In genomic region chr1:10398734-10399486, GRCh38 we compare ENCODE assay signal across 8 cellular contexts. TPM values are rescaled to one million over a fixed set of nuclear protein-coding genes. Genes with fewer than 3 reads are reported as not detected.
DNase-seq lines count a peak whose midpoint lies in the region; ATAC-seq and TF ChIP-seq lines count a peak whose summit lies in the region.

TSS of gene PGD (plus strand) at chr1:10399064. CDS start at chr1:10399118, 54 bp downstream.

- no peaks in the 10 kb centered on the region for H3K27me3 Mint-ChIP-seq in CD14-positive monocyte (ENCODE audit: low read depth in 3 of 3)
- no peaks in the 10 kb centered on the region for H3K27me3 Mint-ChIP-seq in activated CD4-positive, alpha-beta memory T cell treated with anti-CD3 and anti-CD28 coated beads for 36 hours

- TF ChIP-seq CTCF in CD14-positive monocyte (IDR thresholded peaks at IDR 0.05) (no peak), dorsolateral prefrontal cortex (IDR thresholded peaks at IDR 0.05 in 54 of 56, conservative IDR thresholded peaks at IDR 0.05 in 2 of 56; ENCODE audit: low read depth in 1 of 56, partially characterized antibody in 56 of 56) (peak in 35 of 56 donors; percentile 4 to 57 (median 28)), right lobe of liver (IDR thresholded peaks at IDR 0.05) (no peak)

- H3K27me3 ChIP-seq in dorsolateral prefrontal cortex (no peaks in the 10 kb centered on the region), right lobe of liver (no peaks in the 10 kb centered on the region)

- intact Hi-C loops in CD14-positive monocyte (cut with micrococcal nuclease) = loop anchor here in 1 of 2 donors (1.0 to 2.0 kb wide), 2 partner anchors 11 to 16 kb away; no protein-coding TSS in a partner anchor
- intact Hi-C loops in activated CD4-positive, alpha-beta memory T cell treated with anti-CD3 and anti-CD28 coated beads for 36 hours (cut with micrococcal nuclease) = loop anchor here (1.0 to 2.0 kb wide), 3 partner anchors 29 to 366 kb away; partner anchors contain the start of genes PEX14 and UBE4B
- intact Hi-C loops in dorsolateral prefrontal cortex (cut with DNase I) = loop anchor here (2.0 to 5.0 kb wide), 2 partner anchors 32 to 33 kb away; partner anchors contain the start of gene CENPS (in 2 of the 2)
- intact Hi-C loops in right lobe of liver (cut with DNase I) = no loop called here

- peaks cover 24 to 29% of the 10 kb centered on the region in 2 donors for H3K36me3 Mint-ChIP-seq in CD14-positive monocyte
- peaks cover 16% of the 10 kb centered on the region for H3K36me3 Mint-ChIP-seq in activated CD4-positive, alpha-beta memory T cell treated with anti-CD3 and anti-CD28 coated beads for 36 hours

- no peaks in the 10 kb centered on the region for H3K9me3 ChIP-seq in right lobe of liver

- H3K4me1 Mint-ChIP-seq in CD14-positive monocyte = peaks cover 38% of the 10 kb centered on the region
- H3K4me1 Mint-ChIP-seq in activated CD4-positive, alpha-beta memory T cell treated with anti-CD3 and anti-CD28 coated beads for 36 hours (ENCODE audit: low read depth) = peaks cover 25% of the 10 kb centered on the region

- peaks cover 0 to 22% (median 7%) of the 10 kb centered on the region in 4 donors for H3K36me3 ChIP-seq in right lobe of liver

- H3K4me3 ChIP-seq in dorsolateral prefrontal cortex = peak within 1 kb of the TSS; percentile 71 to 100 (median 94)
- H3K4me3 ChIP-seq in right lobe of liver = peak within 1 kb of the TSS; percentile 86 to 96 (median 96)

- CTCF ChIA-PET in activated CD4-positive, alpha-beta memory T cell treated with anti-CD3 and anti-CD28 coated beads for 36 hours (lab: Charles Lee) = interaction anchor here (0.7 to 1.8 kb wide), 5 partner anchors 11 to 188 kb away, joined by 3 to 5 read pairs (median 3); partner anchors contain the start of genes CENPS and KIF1B

- H3K4me3 Mint-ChIP-seq in CD14-positive monocyte = peak within 1 kb of the TSS; percentile 94 to 99
- H3K4me3 Mint-ChIP-seq in activated CD4-positive, alpha-beta memory T cell treated with anti-CD3 and anti-CD28 coated beads for 36 hours = peak within 1 kb of the TSS; percentile 88

- peak; percentile 84 for TF ChIP-seq POLR2A in right lobe of liver (IDR thresholded peaks at IDR 0.05)

- POLR2A ChIA-PET in activated CD4-positive, alpha-beta memory T cell treated with anti-CD3 and anti-CD28 coated beads for 36 hours (lab: Charles Lee) = interaction anchor here (1.0 to 1.1 kb wide), 2 partner anchors 31 to 189 kb away, joined by 3 read pairs; partner anchors contain the start of genes CENPS and KIF1B

- ATAC-seq in GM19397 (IDR thresholded peaks at IDR 0.05; ENCODE audit: unreplicated experiment) = peak; percentile 93
- peak; percentile 93 for ATAC-seq in HG03571 (IDR thresholded peaks at IDR 0.05; ENCODE audit: unreplicated experiment)
- peak; percentile 96 to 99 (median 96) for ATAC-seq in right lobe of liver

- DNase-seq in CD14-positive monocyte (ENCODE audit: low spot score) (peak; percentile 97), NCI-H82 (lab: John Stamatoyannopoulos, UW) (peak; percentile 99), dorsolateral prefrontal cortex (peak; percentile 98 to 99 (median 99)), right lobe of liver (peak; percentile 99 to 100 (median 100))
- peak; percentile 99 for DNase-seq in activated CD4-positive, alpha-beta memory T cell treated with anti-CD3 and anti-CD28 coated beads for 36 hours
- DNase-seq in stimulated activated CD4-positive, alpha-beta T cell treated with anti-CD3 and anti-CD28 coated beads, Interleukin-4, amount 100 ng/mL, for 4 hours = peak; percentile 97

- peaks cover 0 to 9% (median 5%) of the 10 kb centered on the region in 7 donors for H3K9me3 Mint-ChIP-seq in CD14-positive monocyte
- H3K9me3 Mint-ChIP-seq in activated CD4-positive, alpha-beta memory T cell treated with anti-CD3 and anti-CD28 coated beads for 36 hours = no peaks in the 10 kb centered on the region

- H3K27ac ChIP-seq in dorsolateral prefrontal cortex (peak within 1 kb of the TSS in 57 of 59 donors; percentile 33 to 94 (median 85)), right lobe of liver (peak within 1 kb of the TSS; percentile 73 to 94 (median 87))

- H3K27ac Mint-ChIP-seq in CD14-positive monocyte = peak within 1 kb of the TSS; percentile 87 to 98 (median 96)
- H3K27ac Mint-ChIP-seq in activated CD4-positive, alpha-beta memory T cell treated with anti-CD3 and anti-CD28 coated beads for 36 hours = peak within 1 kb of the TSS; percentile 55

- peaks cover 0 to 21% (median 5%) of the 10 kb centered on the region in 4 donors for H3K4me1 ChIP-seq in right lobe of liver

- 0% methylated on average over 3 of the region's 81 CpGs for WGBS in right lobe of liver (ENCODE audit: insufficient coverage, low coverage, low lambda C conversion rate, missing lambda C conversion rate)

RNA-seq across cellular contexts. Expression of gene PGD, which starts in this region (rescaled TPM):
- 100 to 1,000 TPM; 471 to 509 TPM for polyA plus RNA-seq in CD14-positive monocyte
- 10 to 100 TPM; 94.6 to 96.7 TPM for total RNA-seq in activated CD4-positive, alpha-beta memory T cell treated with anti-CD3 and anti-CD28 coated beads for 36 hours
- total RNA-seq in dorsolateral prefrontal cortex = 10 to 100 TPM; 47.6 to 99.3 (median 70.6) TPM
- total RNA-seq in right lobe of liver = 100 to 1,000 TPM in 1 of 6 experiments, 10 to 100 TPM in 5; 51.9 to 151 (median 72.0) TPM

Comparison
In these comparisons a context has a peak if more than half of its experiments do, and no peak if none do; other contexts are left out.
1. Peak in every context shown above with its lines: DNase-seq, ATAC-seq, H3K4me3 ChIP-seq and H3K27ac ChIP-seq.
2. CTCF ChIP-seq: peak in dorsolateral prefrontal cortex (35 of 56); none in CD14-positive monocyte (single experiment) and right lobe of liver (0 of 4).
3. intact Hi-C loops: an anchor here in activated CD4-positive, alpha-beta memory T cell treated with anti-CD3 and anti-CD28 coated beads for 36 hours (1.0 to 2.0 kb wide) and dorsolateral prefrontal cortex (2.0 to 5.0 kb wide); none called in right lobe of liver.